In the genomic region with DNA sequence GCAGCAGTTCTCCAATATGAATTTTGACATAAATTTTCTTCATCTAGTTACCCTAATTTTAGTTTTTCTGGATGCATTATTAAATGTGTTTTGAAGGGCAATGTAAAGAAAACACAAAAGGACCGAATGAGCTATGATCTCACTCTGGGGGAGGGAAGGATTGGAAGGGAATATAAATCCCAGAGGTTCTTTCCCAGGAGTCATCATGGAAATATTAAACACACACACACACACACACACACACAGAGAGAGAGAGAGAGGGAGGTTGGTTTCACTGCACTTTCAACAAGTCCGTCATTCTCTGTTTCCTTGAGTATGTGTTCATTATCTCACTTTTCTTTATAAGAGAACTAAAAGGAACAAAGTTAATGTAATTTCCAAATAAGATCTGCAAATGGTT, we compare ENCODE assay signal across 13 cellular contexts.
DNase-seq lines count a peak whose midpoint lies in the region; ATAC-seq and TF ChIP-seq lines count a peak whose summit lies in the region.
"Had no signal": no experiment of that assay in that cellular context is flagged by ENCODE, and none has a peak within 500 bp of the region (broad histone marks: within the 10 kb centered on the region; RNA-seq: fewer than 3 reads in every experiment).

No MANE protein-coding gene starts in this region.

- TF ChIP-seq CTCF in fibroblast of lung (conservative IDR thresholded peaks at IDR 0.05 in 1 of 2, IDR thresholded peaks at IDR 0.05 in 1 of 2; ENCODE audit: low read depth in 1 of 2, low read length in 2 of 2) (no peak), esophagus muscularis mucosa (IDR thresholded peaks at IDR 0.05) (no peak)

- H3K79me2 ChIP-seq in GM23248 (ENCODE audit: insufficient read depth), result no peaks in the 10 kb centered on the region
- H3K79me2 ChIP-seq in fibroblast of lung (ENCODE audit: control insufficient read depth, insufficient read depth, low read length), result no peaks in the 10 kb centered on the region

- peaks cover 42% of the 10 kb centered on the region for H3F3A ChIP-seq in GM23248 (ENCODE audit: insufficient read depth)

- H3K4me1 ChIP-seq in GM23248 (ENCODE audit: insufficient read depth) (peaks cover 54% of the 10 kb centered on the region), fibroblast of lung (ENCODE audit: control insufficient read depth, extremely low read depth, insufficient read depth, low read length) (peaks cover 16% of the 10 kb centered on the region), esophagus muscularis mucosa (no peaks in the 10 kb centered on the region)

- H3K4me3 ChIP-seq in GM23248, result peak overlapping the region; percentile 25
- H3K4me3 ChIP-seq in fibroblast of lung (replicated peaks in 1 of 4; ENCODE audit: control extremely low read depth in 1 of 4, insufficient read depth in 1 of 4, low read depth in 3 of 4, low read length in 4 of 4), result no peak overlapping the region
- H3K4me3 ChIP-seq in esophagus muscularis mucosa, result no peak overlapping the region

- no peaks in the 10 kb centered on the region for H3K9me2 ChIP-seq in GM23248 (ENCODE audit: insufficient read depth)

- no peak overlapping the region for H2AFZ ChIP-seq in GM23248
- H2AFZ ChIP-seq in fibroblast of lung (ENCODE audit: low read length), result no peak overlapping the region

- H3K9me3 ChIP-seq in GM23248 (ENCODE audit: low read depth) (no peaks in the 10 kb centered on the region), fibroblast of lung (ENCODE audit: control insufficient read depth, insufficient read depth, low read depth, low read length) (no peaks in the 10 kb centered on the region), esophagus muscularis mucosa (no peaks in the 10 kb centered on the region)

- peak overlapping the region; percentile 81 for H3K27ac ChIP-seq in GM23248
- H3K27ac ChIP-seq in fibroblast of lung (ENCODE audit: insufficient read depth, low read length), result peak overlapping the region; percentile 86
- no peak overlapping the region for H3K27ac ChIP-seq in esophagus muscularis mucosa (replicated peaks in 1 of 4)

- in situ Hi-C loops in GM23248 (cut with MboI) (no loop called here), SK-MEL-5 (cut with HindIII; ENCODE audit: low pct_unique_long_range_greater_than_20kb, low sequenced_read_pairs) (no loop called here)

- TF ChIP-seq POLR2A in esophagus muscularis mucosa (IDR thresholded peaks at IDR 0.05; ENCODE audit: low read depth), result no peak

- WGBS in GM23248 (ENCODE audit: low coverage in 1 of 2, low lambda C conversion rate in 2 of 2, missing lambda C conversion rate in 2 of 2), 2 experiments, result 14 to 25% methylated on average over 2 of the region's 2 CpGs
- 39% methylated on average over 2 of the region's 2 CpGs for WGBS in esophagus muscularis mucosa

- H3K36me3 ChIP-seq in GM23248 (ENCODE audit: low read depth), result no peaks in the 10 kb centered on the region
- no peaks in the 10 kb centered on the region for H3K36me3 ChIP-seq in fibroblast of lung (ENCODE audit: control insufficient read depth, insufficient read depth, low read length)
- H3K36me3 ChIP-seq in esophagus muscularis mucosa, result no peaks in the 10 kb centered on the region

- H3K4me2 ChIP-seq in GM23248 (ENCODE audit: unreplicated experiment), result peak overlapping the region; percentile 61
- H3K4me2 ChIP-seq in fibroblast of lung (ENCODE audit: extremely low read depth, insufficient read depth, low read length), result peak overlapping the region; percentile 41

- H3K9ac ChIP-seq in GM23248 (peak overlapping the region; percentile 45), fibroblast of lung (ENCODE audit: insufficient read depth, low read length) (no peak overlapping the region)

- DNase-seq in GM23248 (peak; percentile 89), SK-MEL-5 (ENCODE audit: low read depth, low spot score) (peak; percentile 51), fibroblast of lung (ENCODE audit: low read depth in 2 of 2) (peak; percentile 97 to 98), renal cortical epithelial cell (ENCODE audit: low read depth) (peak; percentile 94), esophagus muscularis mucosa (ENCODE audit: extremely low spot score) (no peak), cerebellar cortex (ENCODE audit: low spot score) (no peak)
- no peak for DNase-seq in activated T-cell treated with anti-CD3 and anti-CD28 coated beads, Interleukin-2, amount 50 U/mL, for 1 hour
- DNase-seq: activated CD4-positive, alpha-beta T cell treated with anti-CD3 and anti-CD28 coated beads for 4 hours; DND-41; effector CD8-positive, alpha-beta T cell; KG1; occipital lobe had no signal

- no peak for ATAC-seq in HG02885 (IDR thresholded peaks at IDR 0.05; ENCODE audit: poor library complexity, unreplicated experiment)

- H4K20me1 ChIP-seq in GM23248 (ENCODE audit: insufficient read depth) (no peaks in the 10 kb centered on the region), fibroblast of lung (ENCODE audit: control insufficient read depth, extremely low read depth, insufficient read depth, low read length) (no peaks in the 10 kb centered on the region)

- TF ChIP-seq EP300 in esophagus muscularis mucosa (IDR thresholded peaks at IDR 0.05), result no peak

- H3K27me3 ChIP-seq in GM23248 (replicated peaks; ENCODE audit: insufficient read depth) (no peaks in the 10 kb centered on the region), fibroblast of lung (ENCODE audit: control insufficient read depth, insufficient read depth, low read length) (no peaks in the 10 kb centered on the region), esophagus muscularis mucosa (no peaks in the 10 kb centered on the region)

- intact Hi-C loops in esophagus muscularis mucosa (cut with DNase I), result no loop called here

Comparison
In these comparisons a context has a peak if more than half of its experiments do, and no peak if none do; other contexts are left out.
1. DNase-seq: peak in GM23248 (single experiment), SK-MEL-5 (single experiment), fibroblast of lung (2 of 2) and renal cortical epithelial cell (single experiment); none in esophagus muscularis mucosa (single experiment), activated T-cell treated with anti-CD3 and anti-CD28 coated beads, Interleukin-2, amount 50 U/mL, for 1 hour (single experiment) and cerebellar cortex (single experiment).
2. H3K27ac ChIP-seq: peak in GM23248 (single experiment) and fibroblast of lung (single experiment); none in esophagus muscularis mucosa (0 of 4).